ENCODE assay signal across 24 cellular contexts in the genomic region with DNA sequence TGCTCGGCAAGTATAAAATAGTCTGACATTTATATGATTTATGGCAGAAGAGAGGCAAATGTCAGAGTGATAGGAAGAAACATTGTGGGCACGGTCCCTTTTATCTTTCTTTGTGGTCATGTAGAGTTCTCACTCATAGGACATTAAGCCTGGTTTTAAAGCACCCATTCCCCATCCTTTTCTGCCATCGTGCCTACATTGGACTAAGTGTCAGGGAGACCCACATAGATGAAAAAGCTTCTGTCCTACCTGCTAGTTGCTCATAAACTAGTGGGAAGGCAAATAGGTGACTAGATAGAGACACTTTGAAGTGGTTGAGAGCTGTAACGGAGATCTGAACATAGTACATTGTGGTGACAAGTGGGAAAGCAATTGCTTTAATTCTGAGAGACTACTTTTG.
"Had no signal": no experiment of that assay in that cellular context is flagged by ENCODE, and none has a peak within 500 bp of the region (broad histone marks: within the 10 kb centered on the region; RNA-seq: fewer than 3 reads in every experiment).

No MANE protein-coding gene starts in this region.

- H3K4me3 ChIP-seq: breast epithelium, colonic mucosa, dorsolateral prefrontal cortex, hepatocyte, left ventricle myocardium inferior, sigmoid colon, smooth muscle cell, upper lobe of left lung had no signal

- H3K9me3 ChIP-seq: breast epithelium, colonic mucosa, left ventricle myocardium inferior, sigmoid colon, upper lobe of left lung had no signal

- H3K9me3 Mint-ChIP-seq: activated naive CD4-positive, alpha-beta T cell treated with anti-CD3 and anti-CD28 coated beads, Interleukin-2, amount 50 U/mL, for 24 hours; effector memory CD8-positive, alpha-beta T cell; natural killer cell; stimulated activated naive B cell treated with anti-CD40 and anti-IgM and Interleukin-4, amounts not matched to agents 10 μg/mL and 1 μg/mL and 100 μg/mL, for 72 hours had no signal

- H3K36me3 Mint-ChIP-seq: natural killer cell; stimulated activated naive B cell treated with anti-CD40 and anti-IgM and Interleukin-4, amounts not matched to agents 10 μg/mL and 1 μg/mL and 100 μg/mL, for 72 hours had no signal

- H3K36me3 ChIP-seq: breast epithelium, colonic mucosa, left ventricle myocardium inferior, sigmoid colon, upper lobe of left lung, WERI-Rb-1 had no signal

- H3K27ac ChIP-seq: breast epithelium, colonic mucosa, dorsolateral prefrontal cortex, hepatocyte, sigmoid colon, upper lobe of left lung, WERI-Rb-1 had no signal

- H3K27ac Mint-ChIP-seq: activated naive CD4-positive, alpha-beta T cell treated with anti-CD3 and anti-CD28 coated beads, Interleukin-2, amount 50 U/mL, for 24 hours; effector memory CD8-positive, alpha-beta T cell had no signal

- H3K4me3 Mint-ChIP-seq: activated naive CD4-positive, alpha-beta T cell treated with anti-CD3 and anti-CD28 coated beads, Interleukin-2, amount 50 U/mL, for 24 hours; effector memory CD8-positive, alpha-beta T cell; natural killer cell; stimulated activated naive B cell treated with anti-CD40 and anti-IgM and Interleukin-4, amounts not matched to agents 10 μg/mL and 1 μg/mL and 100 μg/mL, for 72 hours had no signal

- DNase-seq: activated CD4-positive, CD25-positive, alpha-beta regulatory T cell treated with anti-CD3 and anti-CD28 coated beads, Interleukin-2, amount 50 U/mL, for 72 hours; activated CD8-positive, alpha-beta memory T cell treated with anti-CD3 and anti-CD28 coated beads, Interleukin-2, amount 50 U/mL, for 48 hours; activated gamma-delta T cell; activated T-cell treated with anti-CD3 and anti-CD28 coated beads, Interleukin-2, amount 50 U/mL, for 48 hours; amniotic stem cell; colonic mucosa; dorsolateral prefrontal cortex; effector memory CD8-positive, alpha-beta T cell; foreskin melanocyte; glutamatergic neuron; left ventricle myocardium inferior; natural killer cell; sigmoid colon; stimulated activated CD4-positive, alpha-beta T cell treated with anti-CD3 and anti-CD28 coated beads, Interleukin-2, amount 100 ng/mL, for 48 hours; stimulated activated CD8-positive, alpha-beta memory T cell treated with anti-CD3 and anti-CD28 coated beads, Interleukin-4, amount 100 ng/mL, for 48 hours; stimulated activated naive B cell treated with anti-CD40 and anti-IgM and Interleukin-4, amounts not matched to agents 10 μg/mL and 1 μg/mL and 100 μg/mL, for 72 hours; SW 1271; upper lobe of left lung; WERI-Rb-1 had no signal

- H3K27me3 Mint-ChIP-seq: effector memory CD8-positive, alpha-beta T cell; stimulated activated naive B cell treated with anti-CD40 and anti-IgM and Interleukin-4, amounts not matched to agents 10 μg/mL and 1 μg/mL and 100 μg/mL, for 72 hours had no signal

- H3K4me1 ChIP-seq: breast epithelium, colonic mucosa, upper lobe of left lung had no signal

- H3K27me3 ChIP-seq: breast epithelium, colonic mucosa, dorsolateral prefrontal cortex, hepatocyte, sigmoid colon, upper lobe of left lung had no signal

- ATAC-seq: effector memory CD8-positive, alpha-beta T cell; esophagus mucosa; stimulated activated naive B cell treated with anti-CD40 and anti-IgM and Interleukin-4, amounts not matched to agents 10 μg/mL and 1 μg/mL and 100 μg/mL, for 72 hours had no signal
